ENCODE assay signal across 1 cellular context in the genomic region with DNA sequence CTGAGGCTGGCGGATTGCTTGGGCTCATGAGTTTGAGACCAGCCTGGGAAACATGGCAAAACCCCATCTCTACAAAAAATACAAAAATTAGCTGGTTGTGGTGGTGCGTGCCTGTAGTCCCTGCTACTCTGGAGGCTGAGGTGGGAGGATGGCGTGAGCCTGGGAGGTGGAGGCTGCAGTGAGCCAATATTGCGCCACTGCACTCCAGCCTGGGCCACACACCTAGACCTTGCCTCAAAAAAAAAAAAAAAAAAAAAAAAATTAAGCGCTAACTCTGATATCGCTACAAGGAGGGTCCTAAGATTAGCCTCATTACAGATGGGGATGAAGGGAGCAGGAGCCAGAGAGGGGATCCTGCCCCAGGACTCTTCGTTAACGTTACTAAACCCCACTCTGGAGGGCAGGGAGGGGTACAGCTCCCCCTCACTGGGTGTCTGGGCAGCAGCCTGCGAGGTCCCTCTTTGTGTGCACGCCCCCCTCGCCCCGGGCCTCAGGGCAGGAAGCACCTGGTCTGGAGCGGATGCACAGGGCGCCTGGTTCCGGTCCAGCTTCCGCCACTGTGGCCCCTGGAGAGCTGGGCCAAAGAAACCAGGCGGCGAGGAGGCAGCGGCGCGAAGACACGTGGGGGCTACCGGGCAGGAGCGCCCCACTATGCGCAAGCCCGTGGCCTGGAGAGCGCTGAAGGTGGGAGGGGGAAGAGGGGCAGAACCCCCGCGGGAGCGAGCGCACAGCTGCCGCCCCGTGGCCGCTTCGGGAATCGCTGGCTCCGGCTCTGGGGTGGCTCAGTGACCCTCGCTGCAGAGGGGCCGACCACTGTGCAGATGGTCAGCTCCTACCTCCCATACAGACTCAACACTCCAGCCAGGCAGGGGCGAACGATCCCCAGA.
TF ChIP-seq lines count a peak whose summit lies in the region.

No MANE protein-coding gene starts in this region.

TF ChIP-seq in K562, 482 proteins besides CTCF, POLR2A, EP300 and RAD21 (continued from another document):
- TF ChIP-seq RNF219 (CRISPR knock-in tag; IDR thresholded peaks at IDR 0.05) (no peak), FOS (IDR thresholded peaks at IDR 0.05; ENCODE audit: extremely low read depth, insufficient read length) (no peak), POLR2AphosphoS5 (IDR thresholded peaks at IDR 0.05; ENCODE audit: control insufficient read depth, insufficient read depth, low read depth, low read length) (peak; percentile 48), HDAC8 (tag; IDR thresholded peaks at IDR 0.05) (no peak), ZBTB33 (CRISPR knock-in tag; IDR thresholded peaks at IDR 0.05) (peak; percentile 88), MAFK (IDR thresholded peaks at IDR 0.05; ENCODE audit: low read length) (no peak), DACH1 (IDR thresholded peaks at IDR 0.05; ENCODE audit: partially characterized antibody) (no peak), ZBTB7A (IDR thresholded peaks at IDR 0.05; ENCODE audit: borderline replicate concordance, control insufficient read depth, low read depth, low read length) (peak; percentile 96), CBX3 (IDR thresholded peaks at IDR 0.05; ENCODE audit: borderline replicate concordance in 1 of 2, low read length in 2 of 2) (no peak), SETDB1 (IDR thresholded peaks at IDR 0.05; ENCODE audit: low read length) (no peak), ZNF280B (CRISPR knock-in tag; IDR thresholded peaks at IDR 0.05) (no peak), KLF10 (CRISPR knock-in tag; IDR thresholded peaks at IDR 0.05) (no peak), U2AF2 (optimal IDR thresholded peaks at IDR 0.05; ENCODE audit: low read depth, low read length) (no peak), SMAD4 (CRISPR knock-in tag; conservative IDR thresholded peaks at IDR 0.05) (peak; percentile 82; the same call in 1 of the 2 replicates), KDM1A (IDR thresholded peaks at IDR 0.05) (no peak), FOXK2 (conservative IDR thresholded peaks at IDR 0.05 in 1 of 2, IDR thresholded peaks at IDR 0.05 in 1 of 2; ENCODE audit: low read depth in 2 of 2) (no peak), NFXL1 (CRISPR knock-in tag; IDR thresholded peaks at IDR 0.05) (no peak), CUX1 (CRISPR knock-in tag; IDR thresholded peaks at IDR 0.05) (no peak), TBP (optimal IDR thresholded peaks at IDR 0.05; ENCODE audit: low read depth, low read length) (no peak), PHF21A (IDR thresholded peaks at IDR 0.05; ENCODE audit: borderline replicate concordance, low read depth) (no peak), ATF7 (IDR thresholded peaks at IDR 0.05) (no peak), E2F4 (CRISPR knock-in tag; IDR thresholded peaks at IDR 0.05; ENCODE audit: low read depth) (no peak), SMARCA5 (IDR thresholded peaks at IDR 0.05) (0 out of 2 replicates have a peak, but pooled peaks have one; percentile 44), JUND (IDR thresholded peaks at IDR 0.05; ENCODE audit: borderline replicate concordance, low read depth, low read length) (peak; percentile 40; the same call in 1 of the 2 replicates), JUND (tag; IDR thresholded peaks at IDR 0.05; ENCODE audit: borderline replicate concordance, low read depth, low read length) (no peak; the same call in 2 of the 3 replicates), ZNF239 (CRISPR knock-in tag; IDR thresholded peaks at IDR 0.05) (no peak), XRCC4 (IDR thresholded peaks at IDR 0.05; ENCODE audit: extremely low read depth, insufficient read depth, insufficient read length) (no peak)
- TF ChIP-seq, protein P1, sequence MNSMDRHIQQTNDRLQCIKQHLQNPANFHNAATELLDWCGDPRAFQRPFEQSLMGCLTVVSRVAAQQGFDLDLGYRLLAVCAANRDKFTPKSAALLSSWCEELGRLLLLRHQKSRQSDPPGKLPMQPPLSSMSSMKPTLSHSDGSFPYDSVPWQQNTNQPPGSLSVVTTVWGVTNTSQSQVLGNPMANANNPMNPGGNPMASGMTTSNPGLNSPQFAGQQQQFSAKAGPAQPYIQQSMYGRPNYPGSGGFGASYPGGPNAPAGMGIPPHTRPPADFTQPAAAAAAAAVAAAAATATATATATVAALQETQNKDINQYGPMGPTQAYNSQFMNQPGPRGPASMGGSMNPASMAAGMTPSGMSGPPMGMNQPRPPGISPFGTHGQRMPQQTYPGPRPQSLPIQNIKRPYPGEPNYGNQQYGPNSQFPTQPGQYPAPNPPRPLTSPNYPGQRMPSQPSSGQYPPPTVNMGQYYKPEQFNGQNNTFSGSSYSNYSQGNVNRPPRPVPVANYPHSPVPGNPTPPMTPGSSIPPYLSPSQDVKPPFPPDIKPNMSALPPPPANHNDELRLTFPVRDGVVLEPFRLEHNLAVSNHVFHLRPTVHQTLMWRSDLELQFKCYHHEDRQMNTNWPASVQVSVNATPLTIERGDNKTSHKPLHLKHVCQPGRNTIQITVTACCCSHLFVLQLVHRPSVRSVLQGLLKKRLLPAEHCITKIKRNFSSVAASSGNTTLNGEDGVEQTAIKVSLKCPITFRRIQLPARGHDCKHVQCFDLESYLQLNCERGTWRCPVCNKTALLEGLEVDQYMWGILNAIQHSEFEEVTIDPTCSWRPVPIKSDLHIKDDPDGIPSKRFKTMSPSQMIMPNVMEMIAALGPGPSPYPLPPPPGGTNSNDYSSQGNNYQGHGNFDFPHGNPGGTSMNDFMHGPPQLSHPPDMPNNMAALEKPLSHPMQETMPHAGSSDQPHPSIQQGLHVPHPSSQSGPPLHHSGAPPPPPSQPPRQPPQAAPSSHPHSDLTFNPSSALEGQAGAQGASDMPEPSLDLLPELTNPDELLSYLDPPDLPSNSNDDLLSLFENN (IDR thresholded peaks at IDR 0.05; ENCODE audit: low read depth in 2 of 2, low read length in 2 of 2) = no peak
- TF ChIP-seq, protein P2, sequence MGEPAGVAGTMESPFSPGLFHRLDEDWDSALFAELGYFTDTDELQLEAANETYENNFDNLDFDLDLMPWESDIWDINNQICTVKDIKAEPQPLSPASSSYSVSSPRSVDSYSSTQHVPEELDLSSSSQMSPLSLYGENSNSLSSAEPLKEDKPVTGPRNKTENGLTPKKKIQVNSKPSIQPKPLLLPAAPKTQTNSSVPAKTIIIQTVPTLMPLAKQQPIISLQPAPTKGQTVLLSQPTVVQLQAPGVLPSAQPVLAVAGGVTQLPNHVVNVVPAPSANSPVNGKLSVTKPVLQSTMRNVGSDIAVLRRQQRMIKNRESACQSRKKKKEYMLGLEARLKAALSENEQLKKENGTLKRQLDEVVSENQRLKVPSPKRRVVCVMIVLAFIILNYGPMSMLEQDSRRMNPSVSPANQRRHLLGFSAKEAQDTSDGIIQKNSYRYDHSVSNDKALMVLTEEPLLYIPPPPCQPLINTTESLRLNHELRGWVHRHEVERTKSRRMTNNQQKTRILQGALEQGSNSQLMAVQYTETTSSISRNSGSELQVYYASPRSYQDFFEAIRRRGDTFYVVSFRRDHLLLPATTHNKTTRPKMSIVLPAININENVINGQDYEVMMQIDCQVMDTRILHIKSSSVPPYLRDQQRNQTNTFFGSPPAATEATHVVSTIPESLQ (CRISPR knock-in tag; IDR thresholded peaks at IDR 0.05) = no peak
